ENCODE assay signal across 19 cellular contexts in genomic region chr14:94575730-94576585, GRCh38. TPM values are rescaled to one million over a fixed set of nuclear protein-coding genes. Genes with fewer than 3 reads are reported as not detected.
DNase-seq lines count a peak whose midpoint lies in the region; ATAC-seq and TF ChIP-seq lines count a peak whose summit lies in the region.
"Had no signal": no experiment of that assay in that cellular context is flagged by ENCODE, and none has a peak within 500 bp of the region (broad histone marks: within the 10 kb centered on the region; RNA-seq: fewer than 3 reads in every experiment).

No MANE protein-coding gene starts in this region.

- H3K4me3 ChIP-seq in GM23248, result no peak overlapping the region
- no peak overlapping the region for H3K4me3 ChIP-seq in fibroblast of the aortic adventitia (ENCODE audit: low read depth, low read length)
- H3K4me3 ChIP-seq: transverse colon had no signal

- no peak for TF ChIP-seq CTCF in fibroblast of the aortic adventitia (IDR thresholded peaks at IDR 0.05; ENCODE audit: insufficient read depth, low read length)

- no peaks in the 10 kb centered on the region for H3K9me3 ChIP-seq in GM23248 (ENCODE audit: low read depth)
- H3K9me3 ChIP-seq: transverse colon had no signal

- no peaks in the 10 kb centered on the region for H3K9me3 Mint-ChIP-seq in activated T-helper 17 cell treated with anti-CD3 and anti-CD28 coated beads, Interleukin-2, amount 50 U/mL, for 72 hours
- H3K9me3 Mint-ChIP-seq: brain; stimulated activated memory B cell treated with anti-CD40 and anti-IgM and Interleukin-4, amounts not matched to agents 10 μg/mL and 1 μg/mL and 100 μg/mL, for 72 hours had no signal

- H4K20me1 ChIP-seq in GM23248 (ENCODE audit: insufficient read depth), result no peaks in the 10 kb centered on the region

- no peak for ATAC-seq in activated T-helper 17 cell treated with anti-CD3 and anti-CD28 coated beads, Interleukin-2, amount 50 U/mL, for 72 hours (replicated peaks)
- ATAC-seq: left ventricle myocardium superior; stimulated activated memory B cell treated with anti-CD40 and anti-IgM and Interleukin-4, amounts not matched to agents 10 μg/mL and 1 μg/mL and 100 μg/mL, for 72 hours had no signal

- H3K9ac ChIP-seq in GM23248, result no peak overlapping the region

- 61 to 62% methylated on average over 5 of the region's 5 CpGs for WGBS in GM23248 (ENCODE audit: low coverage in 1 of 2, low lambda C conversion rate in 2 of 2, missing lambda C conversion rate in 2 of 2), 2 experiments

- peak; percentile 61 for DNase-seq in GM23248
- peak; percentile 78 for DNase-seq in amniotic epithelial cell (ENCODE audit: low read depth)
- peak; percentile 67 for DNase-seq in fibroblast of the aortic adventitia (ENCODE audit: low read depth)
- peak; percentile 97 for DNase-seq in renal cortical epithelial cell (ENCODE audit: low read depth)
- no peak for DNase-seq in AML-193 (lab: John Stamatoyannopoulos, UW)
- no peak for DNase-seq in GM19240 (ENCODE audit: insufficient read length, low spot score)
- DNase-seq: activated CD4-positive, CD25-positive, alpha-beta regulatory T cell treated with anti-CD3 and anti-CD28 coated beads, Interleukin-2, amount 50 U/mL, for 72 hours; activated gamma-delta T cell; DMS79; effector CD4-positive, alpha-beta T cell; left ventricle myocardium superior; NCI-H1105 treated with DMSO at 0.1 percent for 48 hours; NCI-H2171 treated with DMSO at 0.1 percent for 48 hours; transverse colon had no signal

- no peaks in the 10 kb centered on the region for H3K36me3 ChIP-seq in GM23248 (ENCODE audit: low read depth)
- H3K36me3 ChIP-seq: transverse colon had no signal

- no peaks in the 10 kb centered on the region for H3K9me2 ChIP-seq in GM23248 (ENCODE audit: insufficient read depth)

- H3K36me3 Mint-ChIP-seq in activated T-helper 17 cell treated with anti-CD3 and anti-CD28 coated beads, Interleukin-2, amount 50 U/mL, for 72 hours (ENCODE audit: low read depth), result no peaks in the 10 kb centered on the region
- H3K36me3 Mint-ChIP-seq: brain; stimulated activated memory B cell treated with anti-CD40 and anti-IgM and Interleukin-4, amounts not matched to agents 10 μg/mL and 1 μg/mL and 100 μg/mL, for 72 hours had no signal

- no peak overlapping the region for H3K27ac Mint-ChIP-seq in activated T-helper 17 cell treated with anti-CD3 and anti-CD28 coated beads, Interleukin-2, amount 50 U/mL, for 72 hours
- H3K27ac Mint-ChIP-seq: brain; stimulated activated memory B cell treated with anti-CD40 and anti-IgM and Interleukin-4, amounts not matched to agents 10 μg/mL and 1 μg/mL and 100 μg/mL, for 72 hours had no signal

- no peak overlapping the region for H3K27ac ChIP-seq in GM23248
- H3K27ac ChIP-seq: C4-2B, transverse colon had no signal

- H3K4me2 ChIP-seq in GM23248 (ENCODE audit: unreplicated experiment), result no peak overlapping the region

- H3F3A ChIP-seq in GM23248 (ENCODE audit: insufficient read depth), result no peaks in the 10 kb centered on the region

- no peak overlapping the region for H2AFZ ChIP-seq in GM23248

- peaks cover 11% of the 10 kb centered on the region; the same call in 1 of the 2 replicates for H3K27me3 ChIP-seq in GM23248 (replicated peaks; ENCODE audit: insufficient read depth)
- H3K27me3 ChIP-seq: transverse colon had no signal

- H3K4me3 Mint-ChIP-seq in activated T-helper 17 cell treated with anti-CD3 and anti-CD28 coated beads, Interleukin-2, amount 50 U/mL, for 72 hours, result no peak overlapping the region
- H3K4me3 Mint-ChIP-seq: brain; stimulated activated memory B cell treated with anti-CD40 and anti-IgM and Interleukin-4, amounts not matched to agents 10 μg/mL and 1 μg/mL and 100 μg/mL, for 72 hours had no signal

- H3K27me3 Mint-ChIP-seq in activated T-helper 17 cell treated with anti-CD3 and anti-CD28 coated beads, Interleukin-2, amount 50 U/mL, for 72 hours, result peaks cover 12% of the 10 kb centered on the region
- H3K27me3 Mint-ChIP-seq: brain; stimulated activated memory B cell treated with anti-CD40 and anti-IgM and Interleukin-4, amounts not matched to agents 10 μg/mL and 1 μg/mL and 100 μg/mL, for 72 hours had no signal

- H3K4me1 Mint-ChIP-seq in activated T-helper 17 cell treated with anti-CD3 and anti-CD28 coated beads, Interleukin-2, amount 50 U/mL, for 72 hours, result no peaks in the 10 kb centered on the region
- H3K4me1 Mint-ChIP-seq: brain; stimulated activated memory B cell treated with anti-CD40 and anti-IgM and Interleukin-4, amounts not matched to agents 10 μg/mL and 1 μg/mL and 100 μg/mL, for 72 hours had no signal

- H3K4me1 ChIP-seq in GM23248 (ENCODE audit: insufficient read depth), result no peaks in the 10 kb centered on the region; the same call in 1 of the 2 replicates

- no peaks in the 10 kb centered on the region for H3K79me2 ChIP-seq in GM23248 (ENCODE audit: insufficient read depth)

- in situ Hi-C loops in GM23248 (cut with MboI), result no loop called here

RNA-seq across cellular contexts. Expression of gene SERPINA5, which starts 5.3 kb away (rescaled TPM):
- not detected in 2 replicates for total RNA-seq in GM23248 (2014; rRNA removed; shearing (Covaris generic))
- not detected in 2 replicates for polyA plus RNA-seq in GM23248 (2016; fragmentation: Nextera tagmentation; extraction: Ambion mirVana)
- total RNA-seq in fibroblast of the aortic adventitia (ENCODE audit: low replicate concordance) (0.09 TPM in 1 of 2 replicates, not detected in the other), renal cortical epithelial cell (0.35 and 15.5 TPM in 2 replicates)
- not detected for total RNA-seq in activated T-helper 17 cell treated with anti-CD3 and anti-CD28 coated beads, Interleukin-2, amount 50 U/mL, for 72 hours
- total RNA-seq: T-helper 2 cell treated with Interferon-gamma antibody and Interleukin-4, amounts not matched to agents 100 ng/mL and 5 ng/mL, for 36 hours had no signal

RNA-seq across cellular contexts. Expression of gene SERPINA4, which starts 14.7 kb away (rescaled TPM):
- not detected in 2 replicates for total RNA-seq in GM23248 (2014; rRNA removed; shearing (Covaris generic))
- not detected in 2 replicates for polyA plus RNA-seq in GM23248 (2016; fragmentation: Nextera tagmentation; extraction: Ambion mirVana)
- not detected in 2 replicates for total RNA-seq in fibroblast of the aortic adventitia (ENCODE audit: low replicate concordance)
- 0.55 TPM in 1 of 2 replicates, not detected in the other for total RNA-seq in renal cortical epithelial cell
- not detected for total RNA-seq in activated T-helper 17 cell treated with anti-CD3 and anti-CD28 coated beads, Interleukin-2, amount 50 U/mL, for 72 hours
- total RNA-seq: left ventricle myocardium superior; T-helper 2 cell treated with Interferon-gamma antibody and Interleukin-4, amounts not matched to agents 100 ng/mL and 5 ng/mL, for 36 hours; transverse colon had no signal

RNA-seq across cellular contexts. Expression of gene SERPINA3, which starts 36.2 kb away (rescaled TPM):
- 0.89 and 1.1 TPM in 2 replicates for total RNA-seq in GM23248 (2014; rRNA removed; shearing (Covaris generic))
- polyA plus RNA-seq in GM23248 (2016; fragmentation: Nextera tagmentation; extraction: Ambion mirVana), result 0.75 and 0.85 TPM in 2 replicates
- 5.3 and 13.6 TPM in 2 replicates for total RNA-seq in fibroblast of the aortic adventitia (ENCODE audit: low replicate concordance)
- total RNA-seq in renal cortical epithelial cell, result 6.1 and 46.4 TPM in 2 replicates
- total RNA-seq in activated T-helper 17 cell treated with anti-CD3 and anti-CD28 coated beads, Interleukin-2, amount 50 U/mL, for 72 hours, result not detected
- total RNA-seq: T-helper 2 cell treated with Interferon-gamma antibody and Interleukin-4, amounts not matched to agents 100 ng/mL and 5 ng/mL, for 36 hours had no signal

Comparison
In these comparisons a context has a peak if more than half of its experiments do, and no peak if none do; other contexts are left out.
1. DNase-seq: peak in GM23248 (single experiment), amniotic epithelial cell (single experiment), fibroblast of the aortic adventitia (single experiment) and renal cortical epithelial cell (single experiment); none in AML-193 (0 of 2) and GM19240 (single experiment).